In genomic region chr7:84638339-84638697, GRCh38 we compare ENCODE assay signal across 23 cellular contexts.
DNase-seq lines count a peak whose midpoint lies in the region; ATAC-seq, FAIRE-seq and TF ChIP-seq lines count a peak whose summit lies in the region.
"Had no signal": no experiment of that assay in that cellular context is flagged by ENCODE, and none has a peak within 500 bp of the region (broad histone marks: within the 10 kb centered on the region; RNA-seq: fewer than 3 reads in every experiment).

No MANE protein-coding gene starts in this region.

- peaks cover 2% of the 10 kb centered on the region for H3K27me3 Mint-ChIP-seq in GM23338 (ENCODE audit: insufficient read depth, low read depth, poor library complexity)
- H3K27me3 Mint-ChIP-seq: CD4-positive, alpha-beta memory T cell had no signal

- TF ChIP-seq CTCF in GM23338 (conservative IDR thresholded peaks at IDR 0.05; ENCODE audit: low read depth in 2 of 2), result no peak
- TF ChIP-seq CTCF in pancreas (IDR thresholded peaks at IDR 0.05), result no peak

- no peaks in the 10 kb centered on the region for H3K9me2 ChIP-seq in GM23338 (ENCODE audit: insufficient read depth)

- H3K27ac ChIP-seq in GM23338 (ENCODE audit: low read depth), result no peak overlapping the region
- H3K27ac ChIP-seq in SJSA1, result peak overlapping the region; percentile 99
- H3K27ac ChIP-seq in epithelial cell of prostate, result peak overlapping the region; percentile 78
- no peak overlapping the region for H3K27ac ChIP-seq in pancreas
- H3K27ac ChIP-seq: tibial artery had no signal

- ATAC-seq in GM23338, result no peak
- no peak for ATAC-seq in pancreas
- ATAC-seq in HG03135 (IDR thresholded peaks at IDR 0.05; ENCODE audit: unreplicated experiment), result no peak
- ATAC-seq: activated T-cell treated with anti-CD3 and anti-CD28 coated beads, Interleukin-2, amount 50 U/mL, for 4 hours; GM12878 had no signal

- no peak overlapping the region for H3K4me3 Mint-ChIP-seq in GM23338
- H3K4me3 Mint-ChIP-seq: activated T-cell treated with anti-CD3 and anti-CD28 coated beads, Interleukin-2, amount 50 U/mL, for 4 hours; CD4-positive, alpha-beta memory T cell had no signal

- peak overlapping the region; percentile 95 for H3K27ac Mint-ChIP-seq in GM23338
- H3K27ac Mint-ChIP-seq: CD4-positive, alpha-beta memory T cell had no signal

- H3F3A ChIP-seq in GM23338 (replicated peaks; ENCODE audit: low read depth), result no peaks in the 10 kb centered on the region

- FAIRE-seq in pancreas (lab: Jason Lieb, UNC), result peak; percentile 37
- FAIRE-seq: GM12878, islet of Langerhans had no signal

- peaks cover 26% of the 10 kb centered on the region for H3K36me3 Mint-ChIP-seq in GM23338 (ENCODE audit: low read depth)
- H3K36me3 Mint-ChIP-seq: CD4-positive, alpha-beta memory T cell had no signal

- no peaks in the 10 kb centered on the region for H3K36me3 ChIP-seq in GM23338 (ENCODE audit: insufficient read depth)
- H3K36me3 ChIP-seq in SJSA1, result peaks cover 9% of the 10 kb centered on the region; the same call in 1 of the 2 replicates
- no peaks in the 10 kb centered on the region for H3K36me3 ChIP-seq in pancreas
- H3K36me3 ChIP-seq: ascending aorta, tibial artery had no signal

- no peaks in the 10 kb centered on the region for H3K27me3 ChIP-seq in GM23338 (ENCODE audit: insufficient read depth)
- H3K27me3 ChIP-seq in SJSA1 (replicated peaks), result no peaks in the 10 kb centered on the region
- no peaks in the 10 kb centered on the region for H3K27me3 ChIP-seq in pancreas
- H3K27me3 ChIP-seq: ascending aorta, tibial artery had no signal

- H3K4me1 ChIP-seq in GM23338 (ENCODE audit: insufficient read depth), result peaks cover 20% of the 10 kb centered on the region
- H3K4me1 ChIP-seq in SJSA1 (replicated peaks), result peaks cover 24% of the 10 kb centered on the region
- no peaks in the 10 kb centered on the region for H3K4me1 ChIP-seq in pancreas

- no peak overlapping the region for H3K4me3 ChIP-seq in GM23338
- no peak overlapping the region for H3K4me3 ChIP-seq in SJSA1
- no peak overlapping the region for H3K4me3 ChIP-seq in pancreas
- H3K4me3 ChIP-seq: ascending aorta, GM12878, lung, tibial artery had no signal

- peaks cover 25% of the 10 kb centered on the region for H3K4me1 Mint-ChIP-seq in GM23338
- H3K4me1 Mint-ChIP-seq: CD4-positive, alpha-beta memory T cell had no signal

- intact Hi-C loops in pancreas (cut with DNase I), result no loop called here

- H3K79me2 ChIP-seq in GM23338 (replicated peaks; ENCODE audit: insufficient read depth), result no peaks in the 10 kb centered on the region

- DNase-seq in GM23338 (ENCODE audit: low spot score), result no peak
- no peak for DNase-seq in SJSA1 (ENCODE audit: low read depth in 1 of 2, low spot score in 2 of 2)
- no peak for DNase-seq in epithelial cell of prostate (ENCODE audit: low read depth, low spot score)
- DNase-seq in pancreas, result no peak
- DNase-seq in SIG-M5 treated with dmso at 0.1 percent for 504 hours (lab: John Stamatoyannopoulos, UW; ENCODE audit: unreplicated experiment), result no peak
- no peak for DNase-seq in NCI-H1436 (lab: John Stamatoyannopoulos, UW)
- no peak for DNase-seq in GM19238 (ENCODE audit: insufficient read length, low spot score)
- DNase-seq: activated CD4-positive, CD25-positive, alpha-beta regulatory T cell treated with anti-CD3 and anti-CD28 coated beads, Interleukin-2, amount 50 U/mL, for 72 hours; activated naive CD4-positive, alpha-beta T cell treated with anti-CD3 and anti-CD28 coated beads, Interleukin-2, amount 50 U/mL, for 16 hours; activated T-cell treated with anti-CD3 and anti-CD28 coated beads, Interleukin-2, amount 50 U/mL, for 4 hours; CD4-positive, alpha-beta memory T cell; hypothalamus; Karpas-422; NCI-H2029 treated with DMSO at 0.1 percent for 48 hours; NK-92 treated with Interleukin-12 subunit alpha and Interleukin-12 subunit beta, amount 100 ng/mL, for 24 hours; stimulated activated CD4-positive, alpha-beta T cell treated with anti-CD3 and anti-CD28 coated beads, Interleukin-2, amount 100 ng/mL, for 24 hours; stimulated activated naive CD4-positive, alpha-beta T cell; tibial artery had no signal

- no peak overlapping the region for H3K4me2 ChIP-seq in GM23338

- H2AFZ ChIP-seq in GM23338, result no peak overlapping the region

- H3K9me3 ChIP-seq in SJSA1 (replicated peaks) (no peaks in the 10 kb centered on the region), pancreas (no peaks in the 10 kb centered on the region)
- H3K9me3 ChIP-seq: tibial artery had no signal

- H3K9me3 Mint-ChIP-seq in GM23338, result peaks cover 30% of the 10 kb centered on the region

- H4K20me1 ChIP-seq in GM23338 (replicated peaks; ENCODE audit: insufficient read depth), result no peaks in the 10 kb centered on the region

TF ChIP-seq in GM23338, 12 proteins besides CTCF, POLR2A, EP300 and RAD21 (continues in another document):
- no peak for TF ChIP-seq EZH2 (IDR thresholded peaks at IDR 0.05; ENCODE audit: low read depth, unreplicated experiment)
- TF ChIP-seq REST (IDR thresholded peaks at IDR 0.05; ENCODE audit: unreplicated experiment), result no peak
- no peak for TF ChIP-seq ZNF114 (CRISPR knock-in tag; IDR thresholded peaks at IDR 0.05)
- TF ChIP-seq STAT1 (IDR thresholded peaks at IDR 0.05; ENCODE audit: unreplicated experiment), result no peak
- no peak for TF ChIP-seq NANOG (IDR thresholded peaks at IDR 0.05; ENCODE audit: borderline replicate concordance)

Comparison
In these comparisons a context has a peak if more than half of its experiments do, and no peak if none do; other contexts are left out.
1. H3K27ac ChIP-seq: peak in SJSA1 (single experiment) and epithelial cell of prostate (single experiment); none in GM23338 (single experiment) and pancreas (0 of 4).